Comparison of ENCODE assay signal across 32 cellular contexts in genomic region chr12:26740348-26740747, GRCh38.
"Had no signal": no experiment of that assay in that cellular context is flagged by ENCODE, and none has a peak within 500 bp of the region (broad histone marks: within the 10 kb centered on the region; RNA-seq: fewer than 3 reads in every experiment).

No MANE protein-coding gene starts in this region.

- H3K9me3 ChIP-seq: neutrophil, ovary, upper lobe of right lung had no signal

- H3K27me3 ChIP-seq: adrenal gland, ascending aorta, brain microvascular endothelial cell, foreskin keratinocyte, heart left ventricle, left lung, neutrophil, ovary, upper lobe of right lung had no signal

- H3K4me3 ChIP-seq: adrenal gland, ascending aorta, heart left ventricle, left lung, lower lobe of right lung, ovary, upper lobe of right lung had no signal

- H3K4me1 ChIP-seq: ascending aorta, left lung had no signal

- H3K36me3 Mint-ChIP-seq: stimulated activated effector memory CD8-positive, alpha-beta T cell treated with anti-CD3 and anti-CD28 coated beads, Interleukin-12 subunit alpha, Interleukin-12 subunit beta, amount 100 ng/mL, for 72 hours had no signal

- H3K27ac Mint-ChIP-seq: activated CD4-positive, alpha-beta memory T cell treated with anti-CD3 and anti-CD28 coated beads for 36 hours; activated CD4-positive, alpha-beta T cell treated with anti-CD3 and anti-CD28 coated beads, Interleukin-2, amount 10 ng/mL, durations not matched to agents 24 days and 14 days; activated naive CD4-positive, alpha-beta T cell treated with anti-CD3 and anti-CD28 coated beads for 36 hours; activated naive CD8-positive, alpha-beta T cell treated with anti-CD3 and anti-CD28 coated beads for 36 hours; activated T-helper 1 cell treated with anti-CD3 and anti-CD28 coated beads, Interleukin-12 subunit alpha, Interleukin-12 subunit beta, Interleukin-2, Interleukin-4 antibody, amounts not matched to agents 30 ng/mL and 10 ng/mL and 1 ng/mL, durations not matched to agents 14 hours and 24 hours and 36 hours; effector memory CD8-positive, alpha-beta T cell; nephron progenitor cell; progenitor cell of endocrine pancreas; stimulated activated effector memory CD8-positive, alpha-beta T cell treated with anti-CD3 and anti-CD28 coated beads, Interleukin-12 subunit alpha, Interleukin-12 subunit beta, amount 100 ng/mL, for 72 hours; stimulated activated naive CD8-positive, alpha-beta T cell treated with anti-CD3 and anti-CD28 coated beads, Interleukin-15, Interleukin-2, amounts not matched to agents 100 ng/mL and 50 ng/mL, for 24 hours; T-helper 1 cell treated with Interleukin-12 subunit alpha and Interleukin-12 subunit beta and Interleukin-4 antibody, amounts not matched to agents 30 μg/mL and 1 μg/mL, for 36 hours had no signal

- FAIRE-seq: small intestine, TTC549 had no signal

- H3K27ac ChIP-seq: ascending aorta, brain microvascular endothelial cell, foreskin keratinocyte, left lung, lower lobe of right lung, neutrophil, upper lobe of right lung had no signal

- H3K9me3 Mint-ChIP-seq: effector memory CD8-positive, alpha-beta T cell had no signal

- H3K36me3 ChIP-seq: adrenal gland, ascending aorta, brain microvascular endothelial cell, heart left ventricle, left lung, lower lobe of right lung, neutrophil, ovary, upper lobe of right lung had no signal

- H3K27me3 Mint-ChIP-seq: activated CD4-positive, alpha-beta memory T cell treated with anti-CD3 and anti-CD28 coated beads for 36 hours; activated CD4-positive, alpha-beta T cell treated with anti-CD3 and anti-CD28 coated beads, Interleukin-2, amount 10 ng/mL, durations not matched to agents 24 days and 14 days; activated naive CD8-positive, alpha-beta T cell treated with anti-CD3 and anti-CD28 coated beads for 36 hours; effector memory CD8-positive, alpha-beta T cell; progenitor cell of endocrine pancreas; stimulated activated naive CD8-positive, alpha-beta T cell treated with anti-CD3 and anti-CD28 coated beads, Interleukin-15, Interleukin-2, amounts not matched to agents 100 ng/mL and 50 ng/mL, for 24 hours had no signal

- H3K4me3 Mint-ChIP-seq: activated CD4-positive, alpha-beta memory T cell treated with anti-CD3 and anti-CD28 coated beads for 36 hours; activated CD4-positive, alpha-beta T cell treated with anti-CD3 and anti-CD28 coated beads, Interleukin-2, amount 10 ng/mL, durations not matched to agents 24 days and 14 days; activated naive CD4-positive, alpha-beta T cell treated with anti-CD3 and anti-CD28 coated beads for 36 hours; activated naive CD8-positive, alpha-beta T cell treated with anti-CD3 and anti-CD28 coated beads for 36 hours; activated T-helper 1 cell treated with anti-CD3 and anti-CD28 coated beads, Interleukin-12 subunit alpha, Interleukin-12 subunit beta, Interleukin-2, Interleukin-4 antibody, amounts not matched to agents 30 ng/mL and 10 ng/mL and 1 ng/mL, durations not matched to agents 14 hours and 24 hours and 36 hours; effector memory CD8-positive, alpha-beta T cell; nephron progenitor cell; stimulated activated effector memory CD8-positive, alpha-beta T cell treated with anti-CD3 and anti-CD28 coated beads, Interleukin-12 subunit alpha, Interleukin-12 subunit beta, amount 100 ng/mL, for 72 hours; stimulated activated naive CD8-positive, alpha-beta T cell treated with anti-CD3 and anti-CD28 coated beads, Interleukin-15, Interleukin-2, amounts not matched to agents 100 ng/mL and 50 ng/mL, for 24 hours; T-helper 1 cell treated with Interleukin-12 subunit alpha and Interleukin-12 subunit beta and Interleukin-4 antibody, amounts not matched to agents 30 μg/mL and 1 μg/mL, for 36 hours had no signal

- DNase-seq: activated CD4-positive, alpha-beta memory T cell treated with anti-CD3 and anti-CD28 coated beads for 36 hours; activated CD4-positive, alpha-beta T cell treated with anti-CD3 and anti-CD28 coated beads, Interleukin-2, amount 10 ng/mL, durations not matched to agents 24 days and 14 days; activated CD4-positive, CD25-positive, alpha-beta regulatory T cell treated with anti-CD3 and anti-CD28 coated beads, Interleukin-2, amount 50 U/mL, for 72 hours; activated CD8-positive, alpha-beta memory T cell treated with anti-CD3 and anti-CD28 coated beads, Interleukin-2, amount 50 U/mL, for 4 hours; activated effector memory CD4-positive, alpha-beta T cell treated with anti-CD3 and anti-CD28 coated beads, Interleukin-2, amount 50 U/mL, for 16 hours; activated naive CD4-positive, alpha-beta T cell treated with anti-CD3 and anti-CD28 coated beads for 36 hours; activated naive CD8-positive, alpha-beta T cell treated with anti-CD3 and anti-CD28 coated beads for 36 hours; activated T-cell treated with anti-CD3 and anti-CD28 coated beads, Interleukin-2, amount 50 U/mL, for 1 hour; adrenal gland; brain microvascular endothelial cell; cortex of kidney; effector memory CD8-positive, alpha-beta T cell; foreskin keratinocyte; heart left ventricle; left lung; lower lobe of right lung; mesendoderm; nephron progenitor cell; ovary; small intestine; stimulated activated CD4-positive, alpha-beta T cell treated with anti-CD3 and anti-CD28 coated beads, Interleukin-4, amount 100 ng/mL, for 24 hours; SW 1271; T-helper 9 cell; upper lobe of right lung had no signal
